1 cellular context compared by ENCODE assay signal in the genomic region with DNA sequence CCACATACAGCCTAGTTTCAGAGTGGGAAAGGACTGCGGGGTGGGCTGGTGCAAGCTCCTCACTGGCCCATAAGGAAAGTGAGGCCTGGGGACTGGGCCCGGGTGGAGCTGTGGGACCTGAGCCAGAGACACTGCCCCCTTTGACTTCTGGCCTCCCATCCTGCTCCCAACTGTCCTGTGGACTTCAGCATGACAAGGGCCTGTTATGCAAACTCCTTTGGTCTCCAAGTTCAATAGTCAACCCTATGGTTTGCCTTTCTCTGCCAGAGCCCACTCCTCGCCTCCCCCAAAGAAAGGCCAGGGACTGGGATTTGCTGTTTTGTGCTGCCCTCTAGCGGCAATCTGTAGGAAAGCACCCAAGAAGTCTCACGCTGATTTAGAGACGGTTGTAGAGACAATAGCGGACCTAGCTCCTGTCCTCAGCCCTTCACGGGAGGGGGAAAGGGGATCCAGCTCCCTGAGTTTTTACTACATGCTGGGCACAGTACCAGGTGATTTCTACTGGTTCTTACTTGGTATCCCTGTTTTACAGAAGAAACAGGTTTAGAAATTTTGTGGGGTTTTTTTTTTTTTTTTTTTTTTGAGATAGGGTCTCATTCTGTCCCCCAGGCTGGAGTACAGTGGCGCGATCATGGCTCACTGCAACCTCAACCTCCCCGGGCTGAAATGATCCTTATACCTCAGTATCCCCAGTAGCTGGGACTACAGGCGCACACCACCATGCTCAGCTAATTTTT.
A peak's percentile ranks its signal among the peaks of the same experiment; 100 is the strongest.
TF ChIP-seq lines count a peak whose summit lies in the region.

No MANE protein-coding gene starts in this region.

TF ChIP-seq in K562, 482 proteins besides CTCF, POLR2A, EP300 and RAD21 (continues in another document):
- TF ChIP-seq ZNF766 (CRISPR knock-in tag; conservative IDR thresholded peaks at IDR 0.05) (no peak), BCL6 (CRISPR knock-in tag; IDR thresholded peaks at IDR 0.05) (no peak), HNRNPH1 (optimal IDR thresholded peaks at IDR 0.05; ENCODE audit: low read depth, low read length) (no peak), NR4A1 (CRISPR knock-in tag; IDR thresholded peaks at IDR 0.05) (no peak), NR4A1 (tag; IDR thresholded peaks at IDR 0.05) (no peak), ZNF263 (CRISPR knock-in tag; IDR thresholded peaks at IDR 0.05; ENCODE audit: borderline replicate concordance) (0 out of 2 replicates have a peak, but pooled peaks have one; percentile 19), PCBP1 (IDR thresholded peaks at IDR 0.05; ENCODE audit: low read depth, low read length, poor library complexity, severe bottlenecking) (no peak), CBX2 (IDR thresholded peaks at IDR 0.05; ENCODE audit: insufficient read depth, low read length, poor library complexity, severe bottlenecking) (no peak), STAG1 (CRISPR knock-in tag; IDR thresholded peaks at IDR 0.05; ENCODE audit: borderline replicate concordance) (peak; percentile 88; the same call in 1 of the 2 replicates)
- TF ChIP-seq, protein P1, sequence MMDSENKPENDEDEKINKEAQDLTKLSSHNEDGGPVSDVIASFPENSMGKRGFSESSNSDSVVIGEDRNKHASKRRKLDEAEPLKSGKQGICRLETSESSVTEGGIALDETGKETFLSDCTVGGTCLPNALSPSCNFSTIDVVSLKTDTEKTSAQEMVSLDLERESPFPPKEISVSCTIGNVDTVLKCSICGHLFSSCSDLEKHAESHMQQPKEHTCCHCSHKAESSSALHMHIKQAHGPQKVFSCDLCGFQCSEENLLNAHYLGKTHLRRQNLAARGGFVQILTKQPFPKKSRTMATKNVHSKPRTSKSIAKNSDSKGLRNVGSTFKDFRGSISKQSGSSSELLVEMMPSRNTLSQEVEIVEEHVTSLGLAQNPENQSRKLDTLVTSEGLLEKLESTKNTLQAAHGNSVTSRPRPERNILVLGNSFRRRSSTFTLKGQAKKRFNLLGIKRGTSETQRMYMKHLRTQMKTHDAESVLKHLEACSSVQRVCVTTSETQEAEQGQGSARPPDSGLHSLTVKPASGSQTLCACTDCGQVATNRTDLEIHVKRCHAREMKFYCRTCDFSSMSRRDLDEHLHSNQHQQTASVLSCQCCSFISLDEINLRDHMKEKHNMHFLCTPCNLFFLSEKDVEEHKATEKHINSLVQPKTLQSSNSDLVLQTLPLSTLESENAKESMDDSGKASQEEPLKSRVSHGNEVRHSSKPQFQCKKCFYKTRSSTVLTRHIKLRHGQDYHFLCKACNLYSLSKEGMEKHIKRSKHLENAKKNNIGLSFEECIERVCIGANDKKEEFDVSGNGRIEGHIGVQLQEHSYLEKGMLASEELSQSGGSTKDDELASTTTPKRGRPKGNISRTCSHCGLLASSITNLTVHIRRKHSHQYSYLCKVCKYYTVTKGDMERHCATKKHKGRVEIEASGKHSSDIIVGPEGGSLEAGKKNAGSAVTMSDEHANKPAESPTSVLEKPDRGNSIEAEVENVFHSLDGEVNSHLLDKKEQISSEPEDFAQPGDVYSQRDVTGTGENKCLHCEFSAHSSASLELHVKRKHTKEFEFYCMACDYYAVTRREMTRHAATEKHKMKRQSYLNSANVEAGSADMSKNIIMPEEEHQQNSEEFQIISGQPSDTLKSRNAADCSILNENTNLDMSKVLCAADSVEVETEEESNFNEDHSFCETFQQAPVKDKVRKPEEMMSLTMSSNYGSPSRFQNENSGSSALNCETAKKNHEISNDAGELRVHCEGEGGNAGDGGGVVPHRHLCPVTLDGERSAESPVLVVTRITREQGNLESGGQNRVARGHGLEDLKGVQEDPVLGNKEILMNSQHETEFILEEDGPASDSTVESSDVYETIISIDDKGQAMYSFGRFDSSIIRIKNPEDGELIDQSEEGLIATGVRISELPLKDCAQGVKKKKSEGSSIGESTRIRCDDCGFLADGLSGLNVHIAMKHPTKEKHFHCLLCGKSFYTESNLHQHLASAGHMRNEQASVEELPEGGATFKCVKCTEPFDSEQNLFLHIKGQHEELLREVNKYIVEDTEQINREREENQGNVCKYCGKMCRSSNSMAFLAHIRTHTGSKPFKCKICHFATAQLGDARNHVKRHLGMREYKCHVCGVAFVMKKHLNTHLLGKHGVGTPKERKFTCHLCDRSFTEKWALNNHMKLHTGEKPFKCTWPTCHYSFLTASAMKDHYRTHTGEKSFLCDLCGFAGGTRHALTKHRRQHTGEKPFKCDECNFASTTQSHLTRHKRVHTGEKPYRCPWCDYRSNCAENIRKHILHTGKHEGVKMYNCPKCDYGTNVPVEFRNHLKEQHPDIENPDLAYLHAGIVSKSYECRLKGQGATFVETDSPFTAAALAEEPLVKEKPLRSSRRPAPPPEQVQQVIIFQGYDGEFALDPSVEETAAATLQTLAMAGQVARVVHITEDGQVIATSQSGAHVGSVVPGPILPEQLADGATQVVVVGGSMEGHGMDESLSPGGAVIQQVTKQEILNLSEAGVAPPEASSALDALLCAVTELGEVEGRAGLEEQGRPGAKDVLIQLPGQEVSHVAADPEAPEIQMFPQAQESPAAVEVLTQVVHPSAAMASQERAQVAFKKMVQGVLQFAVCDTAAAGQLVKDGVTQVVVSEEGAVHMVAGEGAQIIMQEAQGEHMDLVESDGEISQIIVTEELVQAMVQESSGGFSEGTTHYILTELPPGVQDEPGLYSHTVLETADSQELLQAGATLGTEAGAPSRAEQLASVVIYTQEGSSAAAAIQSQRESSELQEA (IDR thresholded peaks at IDR 0.05; ENCODE audit: low read depth), result no peak
- TF ChIP-seq, protein P2, sequence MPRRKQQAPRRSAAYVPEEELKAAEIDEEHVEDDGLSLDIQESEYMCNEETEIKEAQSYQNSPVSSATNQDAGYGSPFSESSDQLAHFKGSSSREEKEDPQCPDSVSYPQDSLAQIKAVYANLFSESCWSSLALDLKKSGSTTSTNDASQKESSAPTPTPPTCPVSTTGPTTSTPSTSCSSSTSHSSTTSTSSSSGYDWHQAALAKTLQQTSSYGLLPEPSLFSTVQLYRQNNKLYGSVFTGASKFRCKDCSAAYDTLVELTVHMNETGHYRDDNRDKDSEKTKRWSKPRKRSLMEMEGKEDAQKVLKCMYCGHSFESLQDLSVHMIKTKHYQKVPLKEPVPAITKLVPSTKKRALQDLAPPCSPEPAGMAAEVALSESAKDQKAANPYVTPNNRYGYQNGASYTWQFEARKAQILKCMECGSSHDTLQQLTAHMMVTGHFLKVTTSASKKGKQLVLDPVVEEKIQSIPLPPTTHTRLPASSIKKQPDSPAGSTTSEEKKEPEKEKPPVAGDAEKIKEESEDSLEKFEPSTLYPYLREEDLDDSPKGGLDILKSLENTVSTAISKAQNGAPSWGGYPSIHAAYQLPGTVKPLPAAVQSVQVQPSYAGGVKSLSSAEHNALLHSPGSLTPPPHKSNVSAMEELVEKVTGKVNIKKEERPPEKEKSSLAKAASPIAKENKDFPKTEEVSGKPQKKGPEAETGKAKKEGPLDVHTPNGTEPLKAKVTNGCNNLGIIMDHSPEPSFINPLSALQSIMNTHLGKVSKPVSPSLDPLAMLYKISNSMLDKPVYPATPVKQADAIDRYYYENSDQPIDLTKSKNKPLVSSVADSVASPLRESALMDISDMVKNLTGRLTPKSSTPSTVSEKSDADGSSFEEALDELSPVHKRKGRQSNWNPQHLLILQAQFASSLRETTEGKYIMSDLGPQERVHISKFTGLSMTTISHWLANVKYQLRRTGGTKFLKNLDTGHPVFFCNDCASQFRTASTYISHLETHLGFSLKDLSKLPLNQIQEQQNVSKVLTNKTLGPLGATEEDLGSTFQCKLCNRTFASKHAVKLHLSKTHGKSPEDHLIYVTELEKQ (CRISPR knock-in tag; IDR thresholded peaks at IDR 0.05), result no peak
- TF ChIP-seq, protein P3, sequence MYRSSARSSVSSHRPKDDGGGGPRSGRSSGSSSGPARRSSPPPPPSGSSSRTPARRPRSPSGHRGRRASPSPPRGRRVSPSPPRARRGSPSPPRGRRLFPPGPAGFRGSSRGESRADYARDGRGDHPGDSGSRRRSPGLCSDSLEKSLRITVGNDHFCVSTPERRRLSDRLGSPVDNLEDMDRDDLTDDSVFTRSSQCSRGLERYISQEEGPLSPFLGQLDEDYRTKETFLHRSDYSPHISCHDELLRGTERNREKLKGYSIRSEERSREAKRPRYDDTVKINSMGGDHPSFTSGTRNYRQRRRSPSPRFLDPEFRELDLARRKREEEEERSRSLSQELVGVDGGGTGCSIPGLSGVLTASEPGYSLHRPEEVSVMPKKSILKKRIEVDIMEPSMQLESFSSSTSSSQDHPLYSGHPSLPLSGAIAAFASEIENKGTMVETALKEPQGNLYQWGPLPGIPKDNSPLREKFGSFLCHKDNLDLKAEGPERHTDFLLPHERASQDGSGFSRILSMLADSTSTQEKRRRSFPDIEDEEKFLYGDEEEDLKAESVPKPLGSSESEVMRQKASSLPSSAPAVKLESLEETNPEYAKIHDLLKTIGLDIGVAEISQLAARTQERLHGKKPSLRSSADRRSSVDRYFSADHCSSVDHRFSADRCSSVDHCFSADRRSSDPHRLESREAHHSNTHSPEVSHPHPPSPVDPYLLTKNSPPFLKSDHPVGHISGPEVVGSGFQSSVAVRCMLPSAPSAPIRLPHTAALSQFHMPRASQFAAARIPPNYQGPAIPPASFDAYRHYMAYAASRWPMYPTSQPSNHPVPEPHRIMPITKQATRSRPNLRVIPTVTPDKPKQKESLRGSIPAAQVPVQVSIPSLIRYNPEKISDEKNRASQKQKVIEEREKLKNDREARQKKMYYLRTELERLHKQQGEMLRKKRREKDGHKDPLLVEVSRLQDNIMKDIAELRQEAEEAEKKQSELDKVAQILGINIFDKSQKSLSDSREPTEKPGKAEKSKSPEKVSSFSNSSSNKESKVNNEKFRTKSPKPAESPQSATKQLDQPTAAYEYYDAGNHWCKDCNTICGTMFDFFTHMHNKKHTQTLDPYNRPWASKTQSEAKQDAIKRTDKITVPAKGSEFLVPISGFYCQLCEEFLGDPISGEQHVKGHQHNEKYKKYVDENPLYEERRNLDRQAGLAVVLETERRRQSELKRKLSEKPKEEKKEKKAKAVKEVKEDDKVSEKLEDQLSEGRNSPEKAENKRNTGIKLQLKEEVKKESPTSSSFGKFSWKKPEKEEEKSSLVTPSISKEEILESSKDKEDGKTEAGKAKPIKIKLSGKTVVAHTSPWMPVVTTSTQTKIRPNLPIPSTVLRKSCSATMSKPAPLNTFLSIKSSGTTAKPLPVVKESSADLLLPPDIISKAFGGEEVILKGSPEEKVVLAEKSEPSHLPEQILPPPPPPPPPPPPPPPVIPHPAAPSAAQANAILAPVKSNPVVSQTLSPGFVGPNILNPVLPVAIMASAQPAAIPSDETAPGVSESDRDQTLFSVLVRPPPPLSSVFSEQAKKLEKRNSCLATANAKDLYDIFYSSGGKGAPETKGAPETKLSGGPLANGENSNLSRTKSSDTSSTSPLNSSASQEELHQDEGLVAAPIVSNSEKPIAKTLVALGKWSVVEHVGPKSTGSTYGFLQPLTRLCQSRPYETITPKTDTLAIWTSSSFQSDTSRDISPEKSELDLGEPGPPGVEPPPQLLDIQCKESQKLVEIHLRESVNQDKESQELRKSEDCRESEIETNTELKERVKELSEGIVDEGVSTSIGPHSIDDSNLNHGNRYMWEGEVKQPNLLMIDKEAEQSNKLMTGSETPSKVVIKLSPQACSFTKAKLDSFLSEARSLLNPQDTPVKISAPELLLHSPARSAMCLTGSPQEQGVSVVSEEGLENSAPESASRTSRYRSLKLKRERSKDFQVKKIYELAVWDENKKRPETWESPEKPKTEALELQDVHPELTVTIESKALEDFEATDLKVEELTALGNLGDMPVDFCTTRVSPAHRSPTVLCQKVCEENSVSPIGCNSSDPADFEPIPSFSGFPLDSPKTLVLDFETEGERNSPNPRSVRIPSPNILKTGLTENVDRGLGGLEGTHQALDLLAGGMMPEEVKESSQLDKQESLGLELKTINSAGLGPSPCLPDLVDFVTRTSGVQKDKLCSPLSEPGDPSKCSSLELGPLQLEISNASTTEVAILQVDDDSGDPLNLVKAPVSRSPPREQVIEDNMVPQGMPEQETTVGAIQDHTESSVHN (IDR thresholded peaks at IDR 0.05; ENCODE audit: borderline replicate concordance in 1 of 2, low read depth in 1 of 2), result no peak
- TF ChIP-seq, protein P4, sequence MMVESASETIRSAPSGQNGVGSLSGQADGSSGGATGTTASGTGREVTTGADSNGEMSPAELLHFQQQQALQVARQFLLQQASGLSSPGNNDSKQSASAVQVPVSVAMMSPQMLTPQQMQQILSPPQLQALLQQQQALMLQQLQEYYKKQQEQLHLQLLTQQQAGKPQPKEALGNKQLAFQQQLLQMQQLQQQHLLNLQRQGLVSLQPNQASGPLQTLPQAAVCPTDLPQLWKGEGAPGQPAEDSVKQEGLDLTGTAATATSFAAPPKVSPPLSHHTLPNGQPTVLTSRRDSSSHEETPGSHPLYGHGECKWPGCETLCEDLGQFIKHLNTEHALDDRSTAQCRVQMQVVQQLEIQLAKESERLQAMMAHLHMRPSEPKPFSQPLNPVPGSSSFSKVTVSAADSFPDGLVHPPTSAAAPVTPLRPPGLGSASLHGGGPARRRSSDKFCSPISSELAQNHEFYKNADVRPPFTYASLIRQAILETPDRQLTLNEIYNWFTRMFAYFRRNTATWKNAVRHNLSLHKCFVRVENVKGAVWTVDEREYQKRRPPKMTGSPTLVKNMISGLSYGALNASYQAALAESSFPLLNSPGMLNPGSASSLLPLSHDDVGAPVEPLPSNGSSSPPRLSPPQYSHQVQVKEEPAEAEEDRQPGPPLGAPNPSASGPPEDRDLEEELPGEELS (CRISPR knock-in tag; IDR thresholded peaks at IDR 0.05; ENCODE audit: borderline replicate concordance), result no peak
- TF ChIP-seq, protein P5, sequence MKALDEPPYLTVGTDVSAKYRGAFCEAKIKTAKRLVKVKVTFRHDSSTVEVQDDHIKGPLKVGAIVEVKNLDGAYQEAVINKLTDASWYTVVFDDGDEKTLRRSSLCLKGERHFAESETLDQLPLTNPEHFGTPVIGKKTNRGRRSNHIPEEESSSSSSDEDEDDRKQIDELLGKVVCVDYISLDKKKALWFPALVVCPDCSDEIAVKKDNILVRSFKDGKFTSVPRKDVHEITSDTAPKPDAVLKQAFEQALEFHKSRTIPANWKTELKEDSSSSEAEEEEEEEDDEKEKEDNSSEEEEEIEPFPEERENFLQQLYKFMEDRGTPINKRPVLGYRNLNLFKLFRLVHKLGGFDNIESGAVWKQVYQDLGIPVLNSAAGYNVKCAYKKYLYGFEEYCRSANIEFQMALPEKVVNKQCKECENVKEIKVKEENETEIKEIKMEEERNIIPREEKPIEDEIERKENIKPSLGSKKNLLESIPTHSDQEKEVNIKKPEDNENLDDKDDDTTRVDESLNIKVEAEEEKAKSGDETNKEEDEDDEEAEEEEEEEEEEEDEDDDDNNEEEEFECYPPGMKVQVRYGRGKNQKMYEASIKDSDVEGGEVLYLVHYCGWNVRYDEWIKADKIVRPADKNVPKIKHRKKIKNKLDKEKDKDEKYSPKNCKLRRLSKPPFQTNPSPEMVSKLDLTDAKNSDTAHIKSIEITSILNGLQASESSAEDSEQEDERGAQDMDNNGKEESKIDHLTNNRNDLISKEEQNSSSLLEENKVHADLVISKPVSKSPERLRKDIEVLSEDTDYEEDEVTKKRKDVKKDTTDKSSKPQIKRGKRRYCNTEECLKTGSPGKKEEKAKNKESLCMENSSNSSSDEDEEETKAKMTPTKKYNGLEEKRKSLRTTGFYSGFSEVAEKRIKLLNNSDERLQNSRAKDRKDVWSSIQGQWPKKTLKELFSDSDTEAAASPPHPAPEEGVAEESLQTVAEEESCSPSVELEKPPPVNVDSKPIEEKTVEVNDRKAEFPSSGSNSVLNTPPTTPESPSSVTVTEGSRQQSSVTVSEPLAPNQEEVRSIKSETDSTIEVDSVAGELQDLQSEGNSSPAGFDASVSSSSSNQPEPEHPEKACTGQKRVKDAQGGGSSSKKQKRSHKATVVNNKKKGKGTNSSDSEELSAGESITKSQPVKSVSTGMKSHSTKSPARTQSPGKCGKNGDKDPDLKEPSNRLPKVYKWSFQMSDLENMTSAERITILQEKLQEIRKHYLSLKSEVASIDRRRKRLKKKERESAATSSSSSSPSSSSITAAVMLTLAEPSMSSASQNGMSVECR (CRISPR knock-in tag; IDR thresholded peaks at IDR 0.05), result no peak
- TF ChIP-seq, protein P6, sequence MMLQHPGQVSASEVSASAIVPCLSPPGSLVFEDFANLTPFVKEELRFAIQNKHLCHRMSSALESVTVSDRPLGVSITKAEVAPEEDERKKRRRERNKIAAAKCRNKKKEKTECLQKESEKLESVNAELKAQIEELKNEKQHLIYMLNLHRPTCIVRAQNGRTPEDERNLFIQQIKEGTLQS (IDR thresholded peaks at IDR 0.05), result no peak
- TF ChIP-seq, protein P6 (CRISPR knock-in tag; conservative IDR thresholded peaks at IDR 0.05), result no peak
